In the genomic region with DNA sequence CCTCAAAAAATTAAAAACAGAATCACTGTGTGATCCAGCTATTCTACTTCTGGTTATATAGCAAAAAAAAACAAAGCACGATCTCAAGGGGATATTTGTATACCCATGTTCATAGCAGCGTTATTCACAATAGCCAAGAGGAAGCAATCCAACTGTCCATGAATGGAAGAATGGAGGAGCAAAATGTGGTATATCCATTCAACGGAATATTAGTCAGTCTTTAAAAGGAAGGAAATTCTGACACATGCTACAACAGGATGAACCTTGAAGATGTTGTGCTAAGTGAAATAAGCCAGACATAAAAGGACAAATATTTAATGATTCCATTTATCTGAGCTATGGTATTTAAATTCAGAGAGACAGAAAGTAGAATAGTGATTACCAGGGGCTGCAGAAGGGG, we compare ENCODE assay signal across 30 cellular contexts.
"Had no signal": no experiment of that assay in that cellular context is flagged by ENCODE, and none has a peak within 500 bp of the region (broad histone marks: within the 10 kb centered on the region; RNA-seq: fewer than 3 reads in every experiment).

No MANE protein-coding gene starts in this region.

- H3K36me3 ChIP-seq: neural progenitor cell, ovary, right lobe of liver, sigmoid colon, stomach, suprapubic skin, tibial artery, transverse colon, upper lobe of right lung, uterus had no signal

- H3K4me2 ChIP-seq: neural progenitor cell had no signal

- H3K9ac ChIP-seq: neural progenitor cell, parathyroid adenoma had no signal

- H3K27ac Mint-ChIP-seq: naive thymus-derived CD8-positive, alpha-beta T cell; natural killer cell treated with Interleukin-12 subunit alpha and Interleukin-12 subunit beta and Interleukin-15 and Interleukin-18, amount 100 ng/mL, for 72 hours; nephron progenitor cell; neural progenitor cell; progenitor cell of endocrine pancreas; stimulated activated effector memory CD8-positive, alpha-beta T cell treated with anti-CD3 and anti-CD28 coated beads, Interleukin-12 subunit alpha, Interleukin-12 subunit beta, amount 100 ng/mL, for 72 hours; stimulated activated naive B cell treated with anti-CD40 and anti-IgM and Interleukin-4, amounts not matched to agents 10 μg/mL and 1 μg/mL and 100 μg/mL, for 72 hours; stimulated activated naive CD8-positive, alpha-beta T cell treated with anti-CD3 and anti-CD28 coated beads, Interleukin-15, Interleukin-2, amounts not matched to agents 100 ng/mL and 50 ng/mL, for 24 hours; type B pancreatic cell had no signal

- H3K9me3 Mint-ChIP-seq: naive thymus-derived CD8-positive, alpha-beta T cell; natural killer cell treated with Interleukin-12 subunit alpha and Interleukin-12 subunit beta and Interleukin-15 and Interleukin-18, amount 100 ng/mL, for 72 hours; stimulated activated effector memory CD8-positive, alpha-beta T cell treated with anti-CD3 and anti-CD28 coated beads, Interleukin-12 subunit alpha, Interleukin-12 subunit beta, amount 100 ng/mL, for 72 hours; stimulated activated naive B cell treated with anti-CD40 and anti-IgM and Interleukin-4, amounts not matched to agents 10 μg/mL and 1 μg/mL and 100 μg/mL, for 72 hours; stimulated activated naive CD8-positive, alpha-beta T cell treated with anti-CD3 and anti-CD28 coated beads, Interleukin-15, Interleukin-2, amounts not matched to agents 100 ng/mL and 50 ng/mL, for 24 hours had no signal

- H3K4me3 Mint-ChIP-seq: naive thymus-derived CD8-positive, alpha-beta T cell; natural killer cell treated with Interleukin-12 subunit alpha and Interleukin-12 subunit beta and Interleukin-15 and Interleukin-18, amount 100 ng/mL, for 72 hours; nephron progenitor cell; neural progenitor cell; stimulated activated effector memory CD8-positive, alpha-beta T cell treated with anti-CD3 and anti-CD28 coated beads, Interleukin-12 subunit alpha, Interleukin-12 subunit beta, amount 100 ng/mL, for 72 hours; stimulated activated naive B cell treated with anti-CD40 and anti-IgM and Interleukin-4, amounts not matched to agents 10 μg/mL and 1 μg/mL and 100 μg/mL, for 72 hours; stimulated activated naive CD8-positive, alpha-beta T cell treated with anti-CD3 and anti-CD28 coated beads, Interleukin-15, Interleukin-2, amounts not matched to agents 100 ng/mL and 50 ng/mL, for 24 hours; type B pancreatic cell had no signal

- H2AFZ ChIP-seq: neural progenitor cell, parathyroid adenoma had no signal

- FAIRE-seq: small intestine had no signal

- H3K9me3 ChIP-seq: ovary, psoas muscle, right lobe of liver, sigmoid colon, stomach, suprapubic skin, testis, tibial artery, transverse colon, upper lobe of right lung, uterus had no signal

- H3K4me3 ChIP-seq: neural progenitor cell, ovary, psoas muscle, right lobe of liver, sigmoid colon, stomach, suprapubic skin, testis, tibial artery, transverse colon, upper lobe of right lung, uterus had no signal

- H3K36me3 Mint-ChIP-seq: neural progenitor cell, type B pancreatic cell had no signal

- H3K27me3 Mint-ChIP-seq: progenitor cell of endocrine pancreas; stimulated activated naive B cell treated with anti-CD40 and anti-IgM and Interleukin-4, amounts not matched to agents 10 μg/mL and 1 μg/mL and 100 μg/mL, for 72 hours; stimulated activated naive CD8-positive, alpha-beta T cell treated with anti-CD3 and anti-CD28 coated beads, Interleukin-15, Interleukin-2, amounts not matched to agents 100 ng/mL and 50 ng/mL, for 24 hours had no signal

- H3K4me1 ChIP-seq: parathyroid adenoma, psoas muscle, upper lobe of right lung, uterus had no signal

- H3K27me3 ChIP-seq: neural progenitor cell, ovary, right lobe of liver, sigmoid colon, stomach, suprapubic skin, testis, tibial artery, transverse colon, upper lobe of right lung, uterus had no signal

- ATAC-seq: naive thymus-derived CD8-positive, alpha-beta T cell; natural killer cell treated with Interleukin-12 subunit alpha and Interleukin-12 subunit beta and Interleukin-15 and Interleukin-18, amount 100 ng/mL, for 72 hours; psoas muscle; right cardiac atrium; right lobe of liver; stimulated activated effector memory CD8-positive, alpha-beta T cell treated with anti-CD3 and anti-CD28 coated beads, Interleukin-12 subunit alpha, Interleukin-12 subunit beta, amount 100 ng/mL, for 72 hours; stimulated activated naive B cell treated with anti-CD40 and anti-IgM and Interleukin-4, amounts not matched to agents 10 μg/mL and 1 μg/mL and 100 μg/mL, for 72 hours; upper lobe of right lung had no signal

- H3K27ac ChIP-seq: neural progenitor cell, ovary, parathyroid adenoma, psoas muscle, right lobe of liver, sigmoid colon, stomach, suprapubic skin, testis, tibial artery, transverse colon, upper lobe of right lung, uterus had no signal

- DNase-seq: naive thymus-derived CD8-positive, alpha-beta T cell; nephron progenitor cell; occipital lobe; ovary; posterior cingulate gyrus; psoas muscle; right cardiac atrium; right lobe of liver; sigmoid colon; small intestine; stimulated activated CD4-positive, alpha-beta T cell treated with anti-CD3 and anti-CD28 coated beads, Interleukin-15, amount 100 ng/mL, for 24 hours; stimulated activated CD4-positive, alpha-beta T cell treated with anti-CD3 and anti-CD28 coated beads, Interleukin-2, amount 100 ng/mL, for 24 hours; stimulated activated CD4-positive, alpha-beta T cell treated with anti-CD3 and anti-CD28 coated beads, Interleukin-2, amount 100 ng/mL, for 48 hours; stimulated activated CD4-positive, alpha-beta T cell treated with anti-CD3 and anti-CD28 coated beads, Interleukin-4, amount 100 ng/mL, for 24 hours; stimulated activated naive B cell treated with anti-CD40 and anti-IgM and Interleukin-4, amounts not matched to agents 10 μg/mL and 1 μg/mL and 100 μg/mL, for 72 hours; stimulated activated naive CD4-positive, alpha-beta T cell treated with Interleukin-2 at 50 U/mL for 16 hours; stomach; testis; tibial artery; transverse colon; upper lobe of right lung; uterus had no signal
